Comparison of ENCODE assay signal across 25 cellular contexts in genomic region chr6:55997223-55997874, GRCh38.
"Had no signal": no experiment of that assay in that cellular context is flagged by ENCODE, and none has a peak within 500 bp of the region (broad histone marks: within the 10 kb centered on the region; RNA-seq: fewer than 3 reads in every experiment).

No MANE protein-coding gene starts in this region.

- FAIRE-seq: TTC549 had no signal

- H3K9me3 ChIP-seq: adrenal gland had no signal

- H3K36me3 ChIP-seq: adrenal gland, WERI-Rb-1 had no signal

- H3K27me3 ChIP-seq: adrenal gland had no signal

- H3K4me3 ChIP-seq: adrenal gland, PC-9 had no signal

- DNase-seq: activated CD4-positive, alpha-beta memory T cell treated with anti-CD3 and anti-CD28 coated beads, Interleukin-2, amount 10 ng/mL, durations not matched to agents 7 days and 5 days; activated CD4-positive, alpha-beta T cell treated with anti-CD3 and anti-CD28 coated beads for 36 hours; activated CD4-positive, alpha-beta T cell treated with anti-CD3 and anti-CD28 coated beads, Interleukin-2, amount 50 U/mL, for 1 hour; activated gamma-delta T cell treated with Interleukin-2 at 50 U/mL for 16 hours; activated naive CD4-positive, alpha-beta T cell treated with anti-CD3 and anti-CD28 coated beads, Interleukin-2, amount 50 U/mL, for 16 hours; activated naive CD8-positive, alpha-beta T cell treated with anti-CD3 and anti-CD28 coated beads, Interleukin-2, amount 10 ng/mL, durations not matched to agents 7 days and 5 days; activated T-cell treated with anti-CD3 and anti-CD28 coated beads, Interleukin-2, amount 50 U/mL, for 72 hours; adrenal gland; anterior cingulate cortex; caudate nucleus; Karpas-422; NCI-H1092 treated with DMSO at 0.1 percent for 48 hours; NCI-H1417 treated with DMSO at 0.1 percent for 48 hours; NCI-H1694 treated with DMSO at 0.1 percent for 48 hours; NCI-H2029 treated with DMSO at 0.1 percent for 48 hours; NCI-H345; NCI-H510A; NCI-H526 treated with DMSO at 0.1 percent for 48 hours; NK-92 treated with Interleukin-12 subunit alpha and Interleukin-12 subunit beta, amount 100 ng/mL, for 24 hours; PC-9; SIG-M5; T-helper 17 cell; T-helper 9 cell; WERI-Rb-1 had no signal

- H3K4me1 ChIP-seq: adrenal gland had no signal
